Comparison of ENCODE assay signal across 17 cellular contexts in genomic region chr7:139328375-139328774, GRCh38. TPM values are rescaled to one million over a fixed set of nuclear protein-coding genes. Genes with fewer than 3 reads are reported as not detected.
A peak's percentile ranks its signal among the peaks of the same experiment; 100 is the strongest.
DNase-seq lines count a peak whose midpoint lies in the region; ATAC-seq and TF ChIP-seq lines count a peak whose summit lies in the region.
"Had no signal": no experiment of that assay in that cellular context is flagged by ENCODE, and none has a peak within 500 bp of the region (broad histone marks: within the 10 kb centered on the region; RNA-seq: fewer than 3 reads in every experiment).

No MANE protein-coding gene starts in this region.

- no peak overlapping the region for H3K4me3 Mint-ChIP-seq in MCF 10A (ENCODE audit: unreplicated experiment)
- H3K4me3 Mint-ChIP-seq: activated naive CD8-positive, alpha-beta T cell treated with anti-CD3 and anti-CD28 coated beads for 36 hours had no signal

- H3K4me1 ChIP-seq in breast epithelium (no peaks in the 10 kb centered on the region), adrenal gland (replicated peaks in 1 of 2) (peaks cover 0 to 4% of the 10 kb centered on the region in 2 donors)
- H3K4me1 ChIP-seq: heart left ventricle, lower lobe of right lung, tibial artery had no signal

- POLR2A ChIA-PET in MCF 10A (lab: Yijun Ruan, JAX) = interaction anchor here (1.0 to 1.9 kb wide), 5 partner anchors 9 to 96 kb away, joined by 3 to 10 read pairs (median 5); partner anchors contain the start of gene LUC7L2

- 38 to 72% (median 46%) methylated on average over 2 of the region's 2 CpGs for WGBS in adrenal gland, 4 donors

- H3K27me3 ChIP-seq in breast epithelium (no peaks in the 10 kb centered on the region), adrenal gland (no peaks in the 10 kb centered on the region)
- H3K27me3 ChIP-seq: heart left ventricle, tibial artery had no signal

- H3K27ac ChIP-seq in breast epithelium (no peak overlapping the region), adrenal gland (peak overlapping the region in 3 of 5 donors; percentile 6 to 57 (median 42))
- H3K27ac ChIP-seq: heart left ventricle, lower lobe of right lung, tibial artery had no signal

- no peaks in the 10 kb centered on the region for H3K4me1 Mint-ChIP-seq in MCF 10A (ENCODE audit: insufficient read depth, unreplicated experiment)

- no peak for ATAC-seq in HG03108 (IDR thresholded peaks at IDR 0.05; ENCODE audit: unreplicated experiment)
- ATAC-seq: heart left ventricle, lower lobe of right lung had no signal

- intact Hi-C loops in MCF 10A (cut with micrococcal nuclease) = no loop called here
- intact Hi-C loops in breast epithelium (cut with DNase I; ENCODE audit: low total_unique reads) = no loop called here
- intact Hi-C loops in adrenal gland (cut with DNase I) = loop anchor here in 1 of 2 donors (10.0 kb wide), 1 partner anchor 224 kb away; the partner anchor contains the start of gene ZC3HAV1

- H3K9me3 ChIP-seq in breast epithelium (no peaks in the 10 kb centered on the region), adrenal gland (replicated peaks in 1 of 3) (no peaks in the 10 kb centered on the region)
- H3K9me3 ChIP-seq: heart left ventricle, lower lobe of right lung, tibial artery had no signal

- no peaks in the 10 kb centered on the region for H3K27me3 Mint-ChIP-seq in MCF 10A (ENCODE audit: insufficient read depth, unreplicated experiment)
- H3K27me3 Mint-ChIP-seq: activated naive CD8-positive, alpha-beta T cell treated with anti-CD3 and anti-CD28 coated beads for 36 hours had no signal

- no peak overlapping the region for H3K27ac Mint-ChIP-seq in MCF 10A (ENCODE audit: low read depth, unreplicated experiment)
- H3K27ac Mint-ChIP-seq: activated naive CD8-positive, alpha-beta T cell treated with anti-CD3 and anti-CD28 coated beads for 36 hours had no signal

- DNase-seq in MCF 10A (ENCODE audit: unreplicated experiment) = peak; percentile 87
- DNase-seq in breast epithelium (ENCODE audit: low spot score in 2 of 2) = no peak
- peak in 6 of 7 donors; percentile 31 to 57 (median 50) for DNase-seq in adrenal gland
- DNase-seq in foreskin fibroblast = peak; percentile 82 to 93
- no peak for DNase-seq in stimulated activated CD4-positive, alpha-beta T cell treated with anti-CD3 and anti-CD28 coated beads, Interleukin-15, amount 100 ng/mL, for 24 hours
- DNase-seq in nucleus accumbens (lab: John Stamatoyannopoulos, UW) = no peak
- DNase-seq in stimulated activated CD4-positive, alpha-beta T cell treated with anti-CD3 and anti-CD28 coated beads, Interleukin-4, amount 100 ng/mL, for 4 hours = no peak
- DNase-seq: activated naive CD8-positive, alpha-beta T cell treated with anti-CD3 and anti-CD28 coated beads for 36 hours; DMS153; heart left ventricle; lower lobe of right lung; NCI-H1105 treated with DMSO at 0.1 percent for 48 hours; NCI-H524 treated with DMSO at 0.1 percent for 48 hours; SHP77; tibial artery had no signal

- H3K9me3 Mint-ChIP-seq in MCF 10A (ENCODE audit: unreplicated experiment) = no peaks in the 10 kb centered on the region

- H3K36me3 ChIP-seq in breast epithelium (no peaks in the 10 kb centered on the region), adrenal gland (replicated peaks in 1 of 2) (no peaks in the 10 kb centered on the region)
- H3K36me3 ChIP-seq: heart left ventricle, lower lobe of right lung, tibial artery had no signal

- CTCF ChIA-PET in MCF 10A (lab: Yijun Ruan, JAX) = interaction anchor here (0.6 to 1.1 kb wide), 4 partner anchors 12 to 1324 kb away, joined by 3 to 5 read pairs (median 3); no protein-coding TSS in a partner anchor

- TF ChIP-seq POLR2A in breast epithelium (IDR thresholded peaks at IDR 0.05) (no peak), adrenal gland (IDR thresholded peaks at IDR 0.05) (no peak)

- H3K36me3 Mint-ChIP-seq in MCF 10A (ENCODE audit: insufficient read depth, unreplicated experiment) = no peaks in the 10 kb centered on the region
- H3K36me3 Mint-ChIP-seq: activated naive CD8-positive, alpha-beta T cell treated with anti-CD3 and anti-CD28 coated beads for 36 hours had no signal

- no peak overlapping the region for H3K4me3 ChIP-seq in breast epithelium
- no peak overlapping the region for H3K4me3 ChIP-seq in adrenal gland
- no peak overlapping the region for H3K4me3 ChIP-seq in foreskin fibroblast (ENCODE audit: low read depth in 1 of 2, low read length in 2 of 2)
- H3K4me3 ChIP-seq: heart left ventricle, lower lobe of right lung, smooth muscle cell, tibial artery had no signal

- no peak for TF ChIP-seq CTCF in MCF 10A (IDR thresholded peaks at IDR 0.05; ENCODE audit: unreplicated experiment)
- TF ChIP-seq CTCF in breast epithelium (IDR thresholded peaks at IDR 0.05) = no peak
- no peak for TF ChIP-seq CTCF in adrenal gland (IDR thresholded peaks at IDR 0.05)
- TF ChIP-seq CTCF in foreskin fibroblast (IDR thresholded peaks at IDR 0.05; ENCODE audit: low read depth, low read length) = no peak

- BruUV-seq in MCF 10A (replicated peaks; lab: Mats Ljungman, UMichigan) = no TSS peak

RNA-seq across cellular contexts. Expression of gene FMC1, which starts 12.8 kb away (rescaled TPM):
- total RNA-seq in MCF 10A (2022) (11.8 and 11.9 TPM in 2 replicates), breast epithelium (10 to 100 TPM; 12.5 to 13.9 (median 13.5) TPM), adrenal gland (10 to 100 TPM in 7 of 8 donors, 1 to 10 TPM in 1; 10.0 to 29.5 (median 20.2) TPM)
- polyA plus RNA-seq in adrenal gland = 10 to 100 TPM; 14.9 to 98.6 (median 50.0) TPM

RNA-seq across cellular contexts. Expression of gene LUC7L2, which starts 31.3 kb away (rescaled TPM):
- total RNA-seq in MCF 10A (2022) (138 and 145 TPM in 2 replicates), breast epithelium (100 to 1,000 TPM in 1 of 3 donors, 10 to 100 TPM in 2; 77.3 to 108 (median 89.8) TPM), adrenal gland (10 to 100 TPM; 31.5 to 100.0 (median 54.4) TPM)
- 10 to 100 TPM; 51.2 to 87.6 (median 55.3) TPM for polyA plus RNA-seq in adrenal gland

Comparison
In these comparisons a context has a peak if more than half of its experiments do, and no peak if none do; other contexts are left out.
1. DNase-seq: peak in MCF 10A (single experiment), adrenal gland (6 of 7) and foreskin fibroblast (2 of 2); none in breast epithelium (0 of 2), stimulated activated CD4-positive, alpha-beta T cell treated with anti-CD3 and anti-CD28 coated beads, Interleukin-15, amount 100 ng/mL, for 24 hours (single experiment), nucleus accumbens (0 of 56) and stimulated activated CD4-positive, alpha-beta T cell treated with anti-CD3 and anti-CD28 coated beads, Interleukin-4, amount 100 ng/mL, for 4 hours (0 of 2).
2. H3K27ac ChIP-seq: peak in adrenal gland (3 of 5); none in breast epithelium (0 of 2).